1 cellular context compared by ENCODE assay signal in genomic region chrX:118974908-118975671, GRCh38.
TF ChIP-seq lines count a peak whose summit lies in the region.

No MANE protein-coding gene starts in this region.

TF ChIP-seq in HepG2, 621 proteins besides CTCF, POLR2A, EP300 and RAD21 (continued from another document and continues in another):
- no peak for TF ChIP-seq ZNF142 (CRISPR knock-in tag; IDR thresholded peaks at IDR 0.05)
- TF ChIP-seq ZNF558 (CRISPR knock-in tag; IDR thresholded peaks at IDR 0.05; ENCODE audit: borderline replicate concordance) = 0 out of 2 replicates have a peak, but pooled peaks have one; percentile 13
- TF ChIP-seq NR0B2 (CRISPR knock-in tag; IDR thresholded peaks at IDR 0.05) = 0 out of 2 replicates have a peak, but pooled peaks have one; percentile 25
- TF ChIP-seq ZNF713 (CRISPR knock-in tag; IDR thresholded peaks at IDR 0.05) = no peak
- peak in 1 of 2 experiments; percentile 42; a peak in 1 of 4 replicates for TF ChIP-seq ATF4 (CRISPR knock-in tag; IDR thresholded peaks at IDR 0.05)
- TF ChIP-seq LBX2 (CRISPR knock-in tag; IDR thresholded peaks at IDR 0.05; ENCODE audit: borderline replicate concordance) = peak; percentile 32; the same call in 1 of the 2 replicates
- TF ChIP-seq ZNF335 (CRISPR knock-in tag; IDR thresholded peaks at IDR 0.05) = no peak
- TF ChIP-seq IKZF4 (CRISPR knock-in tag; IDR thresholded peaks at IDR 0.05; ENCODE audit: borderline replicate concordance, low read depth, not compliant biosample characterization) = no peak
- TF ChIP-seq ZKSCAN1 (IDR thresholded peaks at IDR 0.05; ENCODE audit: low read length) = no peak
- no peak for TF ChIP-seq ZNF672 (CRISPR knock-in tag; IDR thresholded peaks at IDR 0.05)
- TF ChIP-seq ZNF484 (CRISPR knock-in tag; IDR thresholded peaks at IDR 0.05; ENCODE audit: borderline replicate concordance, low read depth) = no peak
- no peak for TF ChIP-seq SNAPC2 (CRISPR knock-in tag; IDR thresholded peaks at IDR 0.05)
- TF ChIP-seq FOXA1 (IDR thresholded peaks at IDR 0.05) = no peak
- TF ChIP-seq FOXA1 (CRISPR knock-in tag; IDR thresholded peaks at IDR 0.05) = peak; percentile 18; the same call in 1 of the 2 replicates
- TF ChIP-seq ZBED4 (CRISPR knock-in tag; IDR thresholded peaks at IDR 0.05; ENCODE audit: borderline replicate concordance) = no peak; the same call in 1 of the 2 replicates
- no peak for TF ChIP-seq ZNF563 (CRISPR knock-in tag; IDR thresholded peaks at IDR 0.05)
- no peak for TF ChIP-seq ZNF646 (CRISPR knock-in tag; IDR thresholded peaks at IDR 0.05)
- TF ChIP-seq JUNB (CRISPR knock-in tag; IDR thresholded peaks at IDR 0.05; ENCODE audit: borderline replicate concordance) = no peak
- TF ChIP-seq ZNF776 (CRISPR knock-in tag; IDR thresholded peaks at IDR 0.05) = no peak; the same call in 1 of the 2 replicates
- TF ChIP-seq ZBTB1 (CRISPR knock-in tag; IDR thresholded peaks at IDR 0.05; ENCODE audit: borderline replicate concordance) = no peak
- TF ChIP-seq NKX3-1 (CRISPR knock-in tag; IDR thresholded peaks at IDR 0.05) = no peak
- peak; percentile 88 for TF ChIP-seq MAX (IDR thresholded peaks at IDR 0.05)
- TF ChIP-seq PCBP2 (optimal IDR thresholded peaks at IDR 0.05; ENCODE audit: low read depth, low read length, poor library complexity, severe bottlenecking) = no peak
- TF ChIP-seq ZZZ3 (CRISPR knock-in tag; IDR thresholded peaks at IDR 0.05; ENCODE audit: borderline replicate concordance) = no peak
- TF ChIP-seq ZGPAT (CRISPR knock-in tag; IDR thresholded peaks at IDR 0.05) = no peak; the same call in 1 of the 2 replicates
- TF ChIP-seq ATF2 (CRISPR knock-in tag; IDR thresholded peaks at IDR 0.05) = no peak
- TF ChIP-seq DRAP1 (CRISPR knock-in tag; IDR thresholded peaks at IDR 0.05) = no peak
- no peak for TF ChIP-seq NFE2 (CRISPR knock-in tag; IDR thresholded peaks at IDR 0.05)
- TF ChIP-seq SKIL (CRISPR knock-in tag; IDR thresholded peaks at IDR 0.05; ENCODE audit: borderline replicate concordance) = peak; percentile 23; the same call in 1 of the 2 replicates
- TF ChIP-seq ZC3H13 (CRISPR knock-in tag; IDR thresholded peaks at IDR 0.05) = peak; percentile 23; the same call in 1 of the 2 replicates
